Comparison of ENCODE assay signal across 1 cellular context in the genomic region with DNA sequence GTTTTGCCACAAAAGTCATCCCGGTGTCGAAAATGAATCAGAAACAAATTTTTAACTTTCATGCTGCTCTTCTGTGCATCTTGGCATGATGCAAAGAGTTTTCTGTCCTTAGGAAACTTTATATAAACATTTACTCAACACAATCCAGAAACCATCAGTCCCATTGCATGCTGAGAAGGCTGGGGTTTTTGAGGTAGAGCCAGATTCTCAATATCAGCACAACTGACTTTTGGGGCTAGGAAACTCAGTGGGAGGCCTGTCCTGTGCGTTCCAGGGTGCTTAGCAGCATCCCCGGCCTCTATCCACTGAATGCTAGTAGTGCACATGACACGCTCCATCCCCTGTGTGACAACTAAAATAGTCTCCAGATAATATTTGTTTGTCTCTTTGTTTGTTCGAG.
TF ChIP-seq lines count a peak whose summit lies in the region.

No MANE protein-coding gene starts in this region.

TF ChIP-seq in GM23338, 12 proteins besides CTCF, POLR2A, EP300 and RAD21 (continued from another document):
- TF ChIP-seq, protein P1, sequence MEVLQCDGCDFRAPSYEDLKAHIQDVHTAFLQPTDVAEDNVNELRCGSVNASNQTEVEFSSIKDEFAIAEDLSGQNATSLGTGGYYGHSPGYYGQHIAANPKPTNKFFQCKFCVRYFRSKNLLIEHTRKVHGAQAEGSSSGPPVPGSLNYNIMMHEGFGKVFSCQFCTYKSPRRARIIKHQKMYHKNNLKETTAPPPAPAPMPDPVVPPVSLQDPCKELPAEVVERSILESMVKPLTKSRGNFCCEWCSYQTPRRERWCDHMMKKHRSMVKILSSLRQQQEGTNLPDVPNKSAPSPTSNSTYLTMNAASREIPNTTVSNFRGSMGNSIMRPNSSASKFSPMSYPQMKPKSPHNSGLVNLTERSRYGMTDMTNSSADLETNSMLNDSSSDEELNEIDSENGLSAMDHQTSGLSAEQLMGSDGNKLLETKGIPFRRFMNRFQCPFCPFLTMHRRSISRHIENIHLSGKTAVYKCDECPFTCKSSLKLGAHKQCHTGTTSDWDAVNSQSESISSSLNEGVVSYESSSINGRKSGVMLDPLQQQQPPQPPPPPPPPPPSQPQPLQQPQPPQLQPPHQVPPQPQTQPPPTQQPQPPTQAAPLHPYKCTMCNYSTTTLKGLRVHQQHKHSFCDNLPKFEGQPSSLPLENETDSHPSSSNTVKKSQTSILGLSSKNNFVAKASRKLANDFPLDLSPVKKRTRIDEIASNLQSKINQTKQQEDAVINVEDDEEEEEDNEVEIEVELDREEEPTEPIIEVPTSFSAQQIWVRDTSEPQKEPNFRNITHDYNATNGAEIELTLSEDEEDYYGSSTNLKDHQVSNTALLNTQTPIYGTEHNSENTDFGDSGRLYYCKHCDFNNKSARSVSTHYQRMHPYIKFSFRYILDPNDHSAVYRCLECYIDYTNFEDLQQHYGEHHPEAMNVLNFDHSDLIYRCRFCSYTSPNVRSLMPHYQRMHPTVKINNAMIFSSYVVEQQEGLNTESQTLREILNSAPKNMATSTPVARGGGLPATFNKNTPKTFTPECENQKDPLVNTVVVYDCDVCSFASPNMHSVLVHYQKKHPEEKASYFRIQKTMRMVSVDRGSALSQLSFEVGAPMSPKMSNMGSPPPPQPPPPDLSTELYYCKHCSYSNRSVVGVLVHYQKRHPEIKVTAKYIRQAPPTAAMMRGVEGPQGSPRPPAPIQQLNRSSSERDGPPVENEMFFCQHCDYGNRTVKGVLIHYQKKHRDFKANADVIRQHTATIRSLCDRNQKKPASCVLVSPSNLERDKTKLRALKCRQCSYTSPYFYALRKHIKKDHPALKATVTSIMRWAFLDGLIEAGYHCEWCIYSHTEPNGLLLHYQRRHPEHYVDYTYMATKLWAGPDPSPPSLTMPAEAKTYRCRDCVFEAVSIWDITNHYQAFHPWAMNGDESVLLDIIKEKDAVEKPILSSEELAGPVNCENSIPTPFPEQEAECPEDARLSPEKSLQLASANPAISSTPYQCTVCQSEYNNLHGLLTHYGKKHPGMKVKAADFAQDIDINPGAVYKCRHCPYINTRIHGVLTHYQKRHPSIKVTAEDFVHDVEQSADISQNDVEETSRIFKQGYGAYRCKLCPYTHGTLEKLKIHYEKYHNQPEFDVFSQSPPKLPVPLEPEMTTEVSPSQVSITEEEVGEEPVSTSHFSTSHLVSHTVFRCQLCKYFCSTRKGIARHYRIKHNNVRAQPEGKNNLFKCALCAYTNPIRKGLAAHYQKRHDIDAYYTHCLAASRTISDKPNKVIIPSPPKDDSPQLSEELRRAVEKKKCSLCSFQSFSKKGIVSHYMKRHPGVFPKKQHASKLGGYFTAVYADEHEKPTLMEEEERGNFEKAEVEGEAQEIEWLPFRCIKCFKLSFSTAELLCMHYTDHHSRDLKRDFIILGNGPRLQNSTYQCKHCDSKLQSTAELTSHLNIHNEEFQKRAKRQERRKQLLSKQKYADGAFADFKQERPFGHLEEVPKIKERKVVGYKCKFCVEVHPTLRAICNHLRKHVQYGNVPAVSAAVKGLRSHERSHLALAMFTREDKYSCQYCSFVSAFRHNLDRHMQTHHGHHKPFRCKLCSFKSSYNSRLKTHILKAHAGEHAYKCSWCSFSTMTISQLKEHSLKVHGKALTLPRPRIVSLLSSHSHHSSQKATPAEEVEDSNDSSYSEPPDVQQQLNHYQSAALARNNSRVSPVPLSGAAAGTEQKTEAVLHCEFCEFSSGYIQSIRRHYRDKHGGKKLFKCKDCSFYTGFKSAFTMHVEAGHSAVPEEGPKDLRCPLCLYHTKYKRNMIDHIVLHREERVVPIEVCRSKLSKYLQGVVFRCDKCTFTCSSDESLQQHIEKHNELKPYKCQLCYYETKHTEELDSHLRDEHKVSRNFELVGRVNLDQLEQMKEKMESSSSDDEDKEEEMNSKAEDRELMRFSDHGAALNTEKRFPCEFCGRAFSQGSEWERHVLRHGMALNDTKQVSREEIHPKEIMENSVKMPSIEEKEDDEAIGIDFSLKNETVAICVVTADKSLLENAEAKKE (CRISPR knock-in tag; IDR thresholded peaks at IDR 0.05): no peak
TF ChIP-seq in GM23338: peak in this region for 0.
